In the genomic region with DNA sequence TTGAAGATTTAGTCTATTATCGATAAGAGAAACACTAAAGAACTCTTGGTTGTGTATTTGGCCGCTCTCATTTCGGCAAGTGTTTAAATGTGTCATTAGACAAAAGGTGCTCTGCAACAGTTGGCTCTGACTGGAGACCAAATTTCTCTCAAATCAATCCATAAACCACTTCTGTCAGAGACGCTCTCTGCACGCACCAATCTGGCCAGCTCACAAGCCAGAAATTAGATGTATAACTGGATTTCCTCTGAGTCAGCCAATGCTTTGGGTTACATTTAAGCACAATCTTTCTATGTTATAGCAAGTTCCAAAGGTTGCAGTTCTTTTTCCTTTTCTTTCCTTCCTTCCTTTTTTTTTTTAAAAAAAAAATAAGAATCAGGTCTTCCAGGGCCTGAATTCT, we compare ENCODE assay signal across 1 cellular context.
TF ChIP-seq lines count a peak whose summit lies in the region.

No MANE protein-coding gene starts in this region.

TF ChIP-seq in GM23338, 12 proteins besides CTCF, POLR2A, EP300 and RAD21 (continued from another document):
- no peak for TF ChIP-seq ZNF462 (CRISPR knock-in tag; IDR thresholded peaks at IDR 0.05)
- TF ChIP-seq, protein P1, sequence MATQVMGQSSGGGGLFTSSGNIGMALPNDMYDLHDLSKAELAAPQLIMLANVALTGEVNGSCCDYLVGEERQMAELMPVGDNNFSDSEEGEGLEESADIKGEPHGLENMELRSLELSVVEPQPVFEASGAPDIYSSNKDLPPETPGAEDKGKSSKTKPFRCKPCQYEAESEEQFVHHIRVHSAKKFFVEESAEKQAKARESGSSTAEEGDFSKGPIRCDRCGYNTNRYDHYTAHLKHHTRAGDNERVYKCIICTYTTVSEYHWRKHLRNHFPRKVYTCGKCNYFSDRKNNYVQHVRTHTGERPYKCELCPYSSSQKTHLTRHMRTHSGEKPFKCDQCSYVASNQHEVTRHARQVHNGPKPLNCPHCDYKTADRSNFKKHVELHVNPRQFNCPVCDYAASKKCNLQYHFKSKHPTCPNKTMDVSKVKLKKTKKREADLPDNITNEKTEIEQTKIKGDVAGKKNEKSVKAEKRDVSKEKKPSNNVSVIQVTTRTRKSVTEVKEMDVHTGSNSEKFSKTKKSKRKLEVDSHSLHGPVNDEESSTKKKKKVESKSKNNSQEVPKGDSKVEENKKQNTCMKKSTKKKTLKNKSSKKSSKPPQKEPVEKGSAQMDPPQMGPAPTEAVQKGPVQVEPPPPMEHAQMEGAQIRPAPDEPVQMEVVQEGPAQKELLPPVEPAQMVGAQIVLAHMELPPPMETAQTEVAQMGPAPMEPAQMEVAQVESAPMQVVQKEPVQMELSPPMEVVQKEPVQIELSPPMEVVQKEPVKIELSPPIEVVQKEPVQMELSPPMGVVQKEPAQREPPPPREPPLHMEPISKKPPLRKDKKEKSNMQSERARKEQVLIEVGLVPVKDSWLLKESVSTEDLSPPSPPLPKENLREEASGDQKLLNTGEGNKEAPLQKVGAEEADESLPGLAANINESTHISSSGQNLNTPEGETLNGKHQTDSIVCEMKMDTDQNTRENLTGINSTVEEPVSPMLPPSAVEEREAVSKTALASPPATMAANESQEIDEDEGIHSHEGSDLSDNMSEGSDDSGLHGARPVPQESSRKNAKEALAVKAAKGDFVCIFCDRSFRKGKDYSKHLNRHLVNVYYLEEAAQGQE (IDR thresholded peaks at IDR 0.05; ENCODE audit: unreplicated experiment) = no peak
